ENCODE assay signal across 15 cellular contexts in genomic region chr2:232878855-232879617, GRCh38. TPM values are rescaled to one million over a fixed set of nuclear protein-coding genes. Genes with fewer than 3 reads are reported as not detected.
DNase-seq lines count a peak whose midpoint lies in the region; ATAC-seq and TF ChIP-seq lines count a peak whose summit lies in the region.
"Had no signal": no experiment of that assay in that cellular context is flagged by ENCODE, and none has a peak within 500 bp of the region (broad histone marks: within the 10 kb centered on the region; RNA-seq: fewer than 3 reads in every experiment).

No MANE protein-coding gene starts in this region.

- H3K36me3 ChIP-seq in neuronal stem cell (replicated peaks in 1 of 2; ENCODE audit: control insufficient read depth in 2 of 2, insufficient read depth in 2 of 2, low read length in 2 of 2) = no peaks in the 10 kb centered on the region
- H3K36me3 ChIP-seq: BLaER1 treated with 17β-estradiol and CSF1 and Interleukin-3, amounts not matched to agents 10 nM and 100 nM; HAP-1; SJCRH30 had no signal

- no peaks in the 10 kb centered on the region for H3K79me1 ChIP-seq in neuronal stem cell (ENCODE audit: low read depth, low read length)

- no peak for ATAC-seq in HG02588 (IDR thresholded peaks at IDR 0.05; ENCODE audit: unreplicated experiment)
- ATAC-seq in HG03159 (IDR thresholded peaks at IDR 0.05; ENCODE audit: unreplicated experiment) = no peak
- no peak for ATAC-seq in GM21447 (IDR thresholded peaks at IDR 0.05; ENCODE audit: unreplicated experiment)

- intact Hi-C loops in dorsolateral prefrontal cortex (cut with DNase I) = loop anchor here in 1 of 2 donors (5.0 kb wide), 2 partner anchors 148 to 173 kb away; no protein-coding TSS in a partner anchor

- DNase-seq in 8988T = peak; percentile 18
- DNase-seq in G401 (ENCODE audit: low spot score) = peak; percentile 21
- peak in 3 of 10 donors; percentile 21 to 56 (median 54) for DNase-seq in dorsolateral prefrontal cortex
- no peak for DNase-seq in neuronal stem cell (ENCODE audit: low spot score)
- no peak for DNase-seq in islet precursor cell
- DNase-seq: DMS 273 treated with DMSO at 0.1 percent for 48 hours, NCI-H1436, NCI-H2081, NCI-H510A treated with DMSO at 0.1 percent for 48 hours, SJCRH30 had no signal

- H2AK5ac ChIP-seq in neuronal stem cell (ENCODE audit: low read depth, low read length) = peak overlapping the region; percentile 63

- H2AFZ ChIP-seq in neuronal stem cell (ENCODE audit: low read length) = no peak overlapping the region

- H3K4me2 ChIP-seq in neuronal stem cell (ENCODE audit: insufficient read depth, low read length, poor library complexity, severe bottlenecking) = no peak overlapping the region
- H3K4me2 ChIP-seq: BLaER1 treated with 17β-estradiol and CSF1 and Interleukin-3, amounts not matched to agents 10 nM and 100 nM had no signal

- H2BK5ac ChIP-seq in neuronal stem cell (ENCODE audit: low read length) = no peak overlapping the region

- H2BK15ac ChIP-seq in neuronal stem cell (ENCODE audit: low read length) = peak overlapping the region; percentile 15

- peaks cover 0 to 4% (median 0%) of the 10 kb centered on the region in 45 donors for H3K27me3 ChIP-seq in dorsolateral prefrontal cortex
- H3K27me3 ChIP-seq in neuronal stem cell (ENCODE audit: control insufficient read depth in 3 of 3, insufficient read depth in 3 of 3, low read depth in 1 of 3, low read length in 3 of 3) = peaks cover 7 to 24% (median 10%) of the 10 kb centered on the region in 3 experiments
- H3K27me3 ChIP-seq: SJCRH30 had no signal

- no peak for TF ChIP-seq CTCF in dorsolateral prefrontal cortex (IDR thresholded peaks at IDR 0.05 in 54 of 56, conservative IDR thresholded peaks at IDR 0.05 in 2 of 56; ENCODE audit: low read depth in 1 of 56, partially characterized antibody in 56 of 56)

- no peak overlapping the region for H4K91ac ChIP-seq in neuronal stem cell (ENCODE audit: low read depth, low read length, poor library complexity)

- H3K4ac ChIP-seq in neuronal stem cell (ENCODE audit: low read length) = peak overlapping the region; percentile 23

- no peaks in the 10 kb centered on the region for H3K4me1 ChIP-seq in neuronal stem cell (ENCODE audit: control insufficient read depth in 2 of 2, insufficient read depth in 1 of 2, low read depth in 1 of 2, low read length in 2 of 2)
- H3K4me1 ChIP-seq: SJCRH30 had no signal

- H2BK12ac ChIP-seq in neuronal stem cell (ENCODE audit: low read length) = no peak overlapping the region

- no CpG with 5 or more reads among the region's 20 CpGs for WGBS in neuronal stem cell (ENCODE audit: extremely low coverage in 2 of 2, insufficient read length in 2 of 2, insufficient replicate concordance in 1 of 2), 2 donors

- H3K18ac ChIP-seq in neuronal stem cell (ENCODE audit: low read length) = no peak overlapping the region

- H3K9ac ChIP-seq in neuronal stem cell (ENCODE audit: low read depth, low read length, poor library complexity) = no peak overlapping the region
- H3K9ac ChIP-seq: BLaER1 treated with 17β-estradiol and CSF1 and Interleukin-3, amounts not matched to agents 10 nM and 100 nM had no signal

- no peak overlapping the region for H2BK120ac ChIP-seq in neuronal stem cell (ENCODE audit: low read depth, low read length)

- H3K14ac ChIP-seq in neuronal stem cell (ENCODE audit: low read length) = no peak overlapping the region

- H3K9me3 ChIP-seq in neuronal stem cell (replicated peaks in 1 of 2; ENCODE audit: control insufficient read depth in 2 of 2, insufficient read depth in 1 of 2, low read depth in 1 of 2, low read length in 2 of 2) = peaks cover 0 to 2% of the 10 kb centered on the region in 2 donors
- H3K9me3 ChIP-seq: BLaER1 treated with 17β-estradiol and CSF1 and Interleukin-3, amounts not matched to agents 10 nM and 100 nM; HAP-1; SJCRH30 had no signal

- H3K4me3 ChIP-seq in dorsolateral prefrontal cortex (peak overlapping the region in 3 of 59 donors; percentile 10 to 71 (median 23)), neuronal stem cell (ENCODE audit: low read length in 2 of 2) (no peak overlapping the region)
- H3K4me3 ChIP-seq: BLaER1 treated with 17β-estradiol and CSF1 and Interleukin-3, amounts not matched to agents 10 nM and 100 nM; HAP-1; SJCRH30 had no signal

- H4K8ac ChIP-seq in neuronal stem cell (ENCODE audit: low read depth, low read length) = no peak overlapping the region

- in situ Hi-C loops in G401 (cut with HindIII; ENCODE audit: low sequenced_read_pairs) = no loop called here

- H3K27ac ChIP-seq in dorsolateral prefrontal cortex (peak overlapping the region in 54 of 59 donors; percentile 15 to 99 (median 74)), neuronal stem cell (replicated peaks; ENCODE audit: low read length) (no peak overlapping the region)
- H3K27ac ChIP-seq: BLaER1 treated with 17β-estradiol and CSF1 and Interleukin-3, amounts not matched to agents 10 nM and 100 nM; SJCRH30 had no signal

- H3K23ac ChIP-seq in neuronal stem cell (ENCODE audit: low read depth, low read length, poor library complexity) = no peak overlapping the region

RNA-seq across cellular contexts. Expression of gene SNORC, which starts 9.0 kb away (rescaled TPM):
- 0.03 TPM in 1 of 2 replicates, not detected in the other for total RNA-seq in G401 (2014; rRNA removed; shearing (Covaris generic))
- 10 to 100 TPM in 119 of 120 experiments, 1 to 10 TPM in 1; 9.4 to 82.0 (median 34.1) TPM for total RNA-seq in dorsolateral prefrontal cortex
- polyA plus RNA-seq in neuronal stem cell (2013, experiment 1 of 2) = 2.1 TPM
- 2.9 TPM for polyA plus RNA-seq in neuronal stem cell (2013, experiment 2 of 2)

Comparison
In these comparisons a context has a peak if more than half of its experiments do, and no peak if none do; other contexts are left out.
1. DNase-seq: peak in 8988T (single experiment) and G401 (single experiment); none in neuronal stem cell (single experiment) and islet precursor cell (single experiment).
2. RNA of gene SNORC, which starts 9.0 kb away (total RNA-seq): 9.4 to 82.0 TPM in dorsolateral prefrontal cortex; 0.03 TPM in G401; every median in the first group is over 10 times any median in the second.